1 cellular context compared by ENCODE assay signal in genomic region chr17:50905460-50905803, GRCh38.
TF ChIP-seq lines count a peak whose summit lies in the region.

No MANE protein-coding gene starts in this region.

TF ChIP-seq in HepG2, 621 proteins besides CTCF, POLR2A, EP300 and RAD21 (continued from another document and continues in another):
- peak; percentile 51; the same call in 1 of the 2 replicates for TF ChIP-seq ZNF430 (CRISPR knock-in tag; IDR thresholded peaks at IDR 0.05)
- peak; percentile 85 for TF ChIP-seq PATZ1 (CRISPR knock-in tag; IDR thresholded peaks at IDR 0.05)
- TF ChIP-seq ARNT (IDR thresholded peaks at IDR 0.05): no peak
- no peak for TF ChIP-seq FOXP1 (IDR thresholded peaks at IDR 0.05)
- TF ChIP-seq FOXP1 (CRISPR knock-in tag; IDR thresholded peaks at IDR 0.05): peak; percentile 89
- no peak for TF ChIP-seq CBFB (CRISPR knock-in tag; IDR thresholded peaks at IDR 0.05)
- no peak for TF ChIP-seq ZNF766 (CRISPR knock-in tag; IDR thresholded peaks at IDR 0.05; ENCODE audit: borderline replicate concordance)
- TF ChIP-seq MYNN (CRISPR knock-in tag; IDR thresholded peaks at IDR 0.05; ENCODE audit: low read depth): no peak
- TF ChIP-seq ZNF329 (CRISPR knock-in tag; IDR thresholded peaks at IDR 0.05; ENCODE audit: low read depth): peak; percentile 16; the same call in 1 of the 2 replicates
- peak; percentile 37; the same call in 1 of the 2 replicates for TF ChIP-seq MXD4 (CRISPR knock-in tag; IDR thresholded peaks at IDR 0.05)
- TF ChIP-seq EEA1 (CRISPR knock-in tag; IDR thresholded peaks at IDR 0.05; ENCODE audit: borderline replicate concordance): no peak
- TF ChIP-seq KLF16 (CRISPR knock-in tag; IDR thresholded peaks at IDR 0.05): peak in 1 of 2 experiments; percentile 63; a peak in 1 of 4 replicates
- no peak for TF ChIP-seq PAWR (CRISPR knock-in tag; IDR thresholded peaks at IDR 0.05; ENCODE audit: borderline replicate concordance)
- TF ChIP-seq, protein P1, sequence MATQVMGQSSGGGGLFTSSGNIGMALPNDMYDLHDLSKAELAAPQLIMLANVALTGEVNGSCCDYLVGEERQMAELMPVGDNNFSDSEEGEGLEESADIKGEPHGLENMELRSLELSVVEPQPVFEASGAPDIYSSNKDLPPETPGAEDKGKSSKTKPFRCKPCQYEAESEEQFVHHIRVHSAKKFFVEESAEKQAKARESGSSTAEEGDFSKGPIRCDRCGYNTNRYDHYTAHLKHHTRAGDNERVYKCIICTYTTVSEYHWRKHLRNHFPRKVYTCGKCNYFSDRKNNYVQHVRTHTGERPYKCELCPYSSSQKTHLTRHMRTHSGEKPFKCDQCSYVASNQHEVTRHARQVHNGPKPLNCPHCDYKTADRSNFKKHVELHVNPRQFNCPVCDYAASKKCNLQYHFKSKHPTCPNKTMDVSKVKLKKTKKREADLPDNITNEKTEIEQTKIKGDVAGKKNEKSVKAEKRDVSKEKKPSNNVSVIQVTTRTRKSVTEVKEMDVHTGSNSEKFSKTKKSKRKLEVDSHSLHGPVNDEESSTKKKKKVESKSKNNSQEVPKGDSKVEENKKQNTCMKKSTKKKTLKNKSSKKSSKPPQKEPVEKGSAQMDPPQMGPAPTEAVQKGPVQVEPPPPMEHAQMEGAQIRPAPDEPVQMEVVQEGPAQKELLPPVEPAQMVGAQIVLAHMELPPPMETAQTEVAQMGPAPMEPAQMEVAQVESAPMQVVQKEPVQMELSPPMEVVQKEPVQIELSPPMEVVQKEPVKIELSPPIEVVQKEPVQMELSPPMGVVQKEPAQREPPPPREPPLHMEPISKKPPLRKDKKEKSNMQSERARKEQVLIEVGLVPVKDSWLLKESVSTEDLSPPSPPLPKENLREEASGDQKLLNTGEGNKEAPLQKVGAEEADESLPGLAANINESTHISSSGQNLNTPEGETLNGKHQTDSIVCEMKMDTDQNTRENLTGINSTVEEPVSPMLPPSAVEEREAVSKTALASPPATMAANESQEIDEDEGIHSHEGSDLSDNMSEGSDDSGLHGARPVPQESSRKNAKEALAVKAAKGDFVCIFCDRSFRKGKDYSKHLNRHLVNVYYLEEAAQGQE (IDR thresholded peaks at IDR 0.05; ENCODE audit: borderline replicate concordance in 1 of 2, low read depth in 1 of 2, low read length in 2 of 2): 0 out of 4 replicates have a peak, but pooled peaks of 1 of the 2 experiments have one; percentile 45
- no peak for TF ChIP-seq ZNF816 (CRISPR knock-in tag; IDR thresholded peaks at IDR 0.05; ENCODE audit: borderline replicate concordance)
- no peak for TF ChIP-seq ZSCAN30 (CRISPR knock-in tag; IDR thresholded peaks at IDR 0.05)
- TF ChIP-seq ZNF12 (CRISPR knock-in tag; IDR thresholded peaks at IDR 0.05): peak; percentile 31; the same call in 1 of the 2 replicates
- no peak for TF ChIP-seq ZNF317 (CRISPR knock-in tag; IDR thresholded peaks at IDR 0.05)
- TF ChIP-seq HMGA1 (CRISPR knock-in tag; conservative IDR thresholded peaks at IDR 0.05): no peak
- no peak for TF ChIP-seq RAD51 (IDR thresholded peaks at IDR 0.05; ENCODE audit: borderline replicate concordance)
- no peak for TF ChIP-seq EZH2 (conservative IDR thresholded peaks at IDR 0.05; ENCODE audit: low read depth, low read length)
- TF ChIP-seq CREB1 (IDR thresholded peaks at IDR 0.05): no peak
- 0 out of 2 replicates have a peak, but pooled peaks have one; percentile 18 for TF ChIP-seq CREB1 (CRISPR knock-in tag; IDR thresholded peaks at IDR 0.05)
- TF ChIP-seq GATA4 (IDR thresholded peaks at IDR 0.05; ENCODE audit: borderline replicate concordance, low read depth): peak; percentile 86; the same call in 1 of the 2 replicates
- no peak for TF ChIP-seq SMYD3 (CRISPR knock-in tag; IDR thresholded peaks at IDR 0.05)
- TF ChIP-seq PPARG (CRISPR knock-in tag; conservative IDR thresholded peaks at IDR 0.05): peak; percentile 57; the same call in 1 of the 2 replicates
- no peak; the same call in 1 of the 2 replicates for TF ChIP-seq CCDC6 (CRISPR knock-in tag; IDR thresholded peaks at IDR 0.05)
- no peak for TF ChIP-seq TRIM24 (CRISPR knock-in tag; IDR thresholded peaks at IDR 0.05)
- no peak for TF ChIP-seq ARHGAP35 (CRISPR knock-in tag; IDR thresholded peaks at IDR 0.05; ENCODE audit: borderline replicate concordance)
- peak; percentile 59; the same call in 1 of the 2 replicates for TF ChIP-seq ZKSCAN8 (CRISPR knock-in tag; IDR thresholded peaks at IDR 0.05; ENCODE audit: borderline replicate concordance)
- TF ChIP-seq, protein P2, sequence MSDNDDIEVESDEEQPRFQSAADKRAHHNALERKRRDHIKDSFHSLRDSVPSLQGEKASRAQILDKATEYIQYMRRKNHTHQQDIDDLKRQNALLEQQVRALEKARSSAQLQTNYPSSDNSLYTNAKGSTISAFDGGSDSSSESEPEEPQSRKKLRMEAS (IDR thresholded peaks at IDR 0.05): peak; percentile 75
- TF ChIP-seq ZNF605 (CRISPR knock-in tag; IDR thresholded peaks at IDR 0.05): no peak; the same call in 1 of the 2 replicates
- peak; percentile 82 for TF ChIP-seq HMG20B (CRISPR knock-in tag; conservative IDR thresholded peaks at IDR 0.05)
- TF ChIP-seq MBD4 (IDR thresholded peaks at IDR 0.05; ENCODE audit: borderline replicate concordance, low read length): no peak
- peak; percentile 80 for TF ChIP-seq ARID5B (CRISPR knock-in tag; IDR thresholded peaks at IDR 0.05)
- TF ChIP-seq, protein P3, sequence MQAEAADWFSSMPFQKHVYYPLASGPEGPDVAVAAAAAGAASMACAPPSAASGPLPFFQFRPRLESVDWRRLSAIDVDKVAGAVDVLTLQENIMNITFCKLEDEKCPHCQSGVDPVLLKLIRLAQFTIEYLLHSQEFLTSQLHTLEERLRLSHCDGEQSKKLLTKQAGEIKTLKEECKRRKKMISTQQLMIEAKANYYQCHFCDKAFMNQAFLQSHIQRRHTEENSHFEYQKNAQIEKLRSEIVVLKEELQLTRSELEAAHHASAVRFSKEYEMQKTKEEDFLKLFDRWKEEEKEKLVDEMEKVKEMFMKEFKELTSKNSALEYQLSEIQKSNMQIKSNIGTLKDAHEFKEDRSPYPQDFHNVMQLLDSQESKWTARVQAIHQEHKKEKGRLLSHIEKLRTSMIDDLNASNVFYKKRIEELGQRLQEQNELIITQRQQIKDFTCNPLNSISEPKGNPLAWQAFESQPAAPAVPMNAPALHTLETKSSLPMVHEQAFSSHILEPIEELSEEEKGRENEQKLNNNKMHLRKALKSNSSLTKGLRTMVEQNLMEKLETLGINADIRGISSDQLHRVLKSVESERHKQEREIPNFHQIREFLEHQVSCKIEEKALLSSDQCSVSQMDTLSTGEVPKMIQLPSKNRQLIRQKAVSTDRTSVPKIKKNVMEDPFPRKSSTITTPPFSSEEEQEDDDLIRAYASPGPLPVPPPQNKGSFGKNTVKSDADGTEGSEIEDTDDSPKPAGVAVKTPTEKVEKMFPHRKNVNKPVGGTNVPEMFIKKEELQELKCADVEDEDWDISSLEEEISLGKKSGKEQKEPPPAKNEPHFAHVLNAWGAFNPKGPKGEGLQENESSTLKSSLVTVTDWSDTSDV (CRISPR knock-in tag; IDR thresholded peaks at IDR 0.05): peak; percentile 61; the same call in 1 of the 2 replicates
- TF ChIP-seq GABPB1 (CRISPR knock-in tag; IDR thresholded peaks at IDR 0.05): no peak; the same call in 1 of the 2 replicates
- TF ChIP-seq WIZ (CRISPR knock-in tag; IDR thresholded peaks at IDR 0.05): no peak
- peak; percentile 92 for TF ChIP-seq SALL1 (CRISPR knock-in tag; IDR thresholded peaks at IDR 0.05)
- TF ChIP-seq ISL2 (CRISPR knock-in tag; IDR thresholded peaks at IDR 0.05): no peak
- peak; percentile 9; the same call in 1 of the 2 replicates for TF ChIP-seq UBTF (CRISPR knock-in tag; IDR thresholded peaks at IDR 0.05)
- TF ChIP-seq XRCC5 (optimal IDR thresholded peaks at IDR 0.05; ENCODE audit: low read length): no peak
- peak; percentile 37; the same call in 1 of the 2 replicates for TF ChIP-seq ONECUT2 (CRISPR knock-in tag; IDR thresholded peaks at IDR 0.05)
- no peak for TF ChIP-seq KLF11 (CRISPR knock-in tag; IDR thresholded peaks at IDR 0.05)
- TF ChIP-seq, protein P4, sequence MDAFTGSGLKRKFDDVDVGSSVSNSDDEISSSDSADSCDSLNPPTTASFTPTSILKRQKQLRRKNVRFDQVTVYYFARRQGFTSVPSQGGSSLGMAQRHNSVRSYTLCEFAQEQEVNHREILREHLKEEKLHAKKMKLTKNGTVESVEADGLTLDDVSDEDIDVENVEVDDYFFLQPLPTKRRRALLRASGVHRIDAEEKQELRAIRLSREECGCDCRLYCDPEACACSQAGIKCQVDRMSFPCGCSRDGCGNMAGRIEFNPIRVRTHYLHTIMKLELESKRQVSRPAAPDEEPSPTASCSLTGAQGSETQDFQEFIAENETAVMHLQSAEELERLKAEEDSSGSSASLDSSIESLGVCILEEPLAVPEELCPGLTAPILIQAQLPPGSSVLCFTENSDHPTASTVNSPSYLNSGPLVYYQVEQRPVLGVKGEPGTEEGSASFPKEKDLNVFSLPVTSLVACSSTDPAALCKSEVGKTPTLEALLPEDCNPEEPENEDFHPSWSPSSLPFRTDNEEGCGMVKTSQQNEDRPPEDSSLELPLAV (CRISPR knock-in tag; conservative IDR thresholded peaks at IDR 0.05; ENCODE audit: low read depth): no peak
- no peak for TF ChIP-seq ZNF333 (CRISPR knock-in tag; IDR thresholded peaks at IDR 0.05; ENCODE audit: borderline replicate concordance)
- no peak for TF ChIP-seq NFIC (IDR thresholded peaks at IDR 0.05; ENCODE audit: low read length)
- no peak for TF ChIP-seq JARID2 (CRISPR knock-in tag; IDR thresholded peaks at IDR 0.05; ENCODE audit: insufficient replicate concordance)
- TF ChIP-seq ESRRA (CRISPR knock-in tag; IDR thresholded peaks at IDR 0.05; ENCODE audit: low read depth): peak; percentile 87
- no peak for TF ChIP-seq FOXC1 (CRISPR knock-in tag; IDR thresholded peaks at IDR 0.05; ENCODE audit: borderline replicate concordance)
- 0 out of 2 replicates have a peak, but pooled peaks have one; percentile 17 for TF ChIP-seq NFKBIZ (CRISPR knock-in tag; IDR thresholded peaks at IDR 0.05)
- peak; percentile 88 for TF ChIP-seq SP5 (CRISPR knock-in tag; IDR thresholded peaks at IDR 0.05; ENCODE audit: borderline replicate concordance, low read depth)
